Comparison of ENCODE assay signal across 21 cellular contexts in genomic region chr17:4559851-4560820, GRCh38. TPM values are rescaled to one million over a fixed set of nuclear protein-coding genes. Genes with fewer than 3 reads are reported as not detected.
DNase-seq lines count a peak whose midpoint lies in the region; ATAC-seq and TF ChIP-seq lines count a peak whose summit lies in the region.
"Had no signal": no experiment of that assay in that cellular context is flagged by ENCODE, and none has a peak within 500 bp of the region (broad histone marks: within the 10 kb centered on the region; RNA-seq: fewer than 3 reads in every experiment).

A gene with protein sequence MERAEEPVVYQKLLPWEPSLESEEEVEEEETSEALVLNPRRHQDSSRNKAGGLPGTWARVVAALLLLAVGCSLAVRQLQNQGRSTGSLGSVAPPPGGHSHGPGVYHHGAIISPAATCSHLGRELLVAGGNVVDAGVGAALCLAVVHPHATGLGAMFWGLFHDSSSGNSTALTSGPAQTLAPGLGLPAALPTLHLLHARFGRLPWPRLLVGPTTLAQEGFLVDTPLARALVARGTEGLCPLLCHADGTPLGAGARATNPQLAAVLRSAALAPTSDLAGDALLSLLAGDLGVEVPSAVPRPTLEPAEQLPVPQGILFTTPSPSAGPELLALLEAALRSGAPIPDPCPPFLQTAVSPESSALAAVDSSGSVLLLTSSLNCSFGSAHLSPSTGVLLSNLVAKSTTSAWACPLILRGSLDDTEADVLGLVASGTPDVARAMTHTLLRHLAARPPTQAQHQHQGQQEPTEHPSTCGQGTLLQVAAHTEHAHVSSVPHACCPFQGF (minus strand): TSS chr17:4560577. CDS start chr17:4560521, 56 bp downstream.

- H3K36me3 ChIP-seq in breast epithelium (no peaks in the 10 kb centered on the region), lower lobe of right lung (no peaks in the 10 kb centered on the region), stomach (no peaks in the 10 kb centered on the region)

- TF ChIP-seq POLR2A in breast epithelium (IDR thresholded peaks at IDR 0.05) (no peak), stomach (IDR thresholded peaks at IDR 0.05) (no peak)

- peaks cover 36% of the 10 kb centered on the region for H3K4me1 Mint-ChIP-seq in activated CD4-positive, alpha-beta T cell treated with anti-CD3 and anti-CD28 coated beads for 36 hours

- DNase-seq in activated CD4-positive, alpha-beta T cell treated with anti-CD3 and anti-CD28 coated beads for 36 hours, result no peak
- no peak for DNase-seq in activated CD4-positive, alpha-beta T cell treated with anti-CD3 and anti-CD28 coated beads for 48 hours
- DNase-seq in breast epithelium (ENCODE audit: low spot score in 2 of 2), result peak; percentile 87 to 89
- DNase-seq in lower lobe of right lung, result peak; percentile 82
- peak; percentile 93 for DNase-seq in stomach
- DNase-seq in stimulated activated CD4-positive, alpha-beta T cell treated with anti-CD3 and anti-CD28 coated beads, Interleukin-2, amount 100 ng/mL, for 48 hours, result no peak
- DNase-seq: activated naive CD8-positive, alpha-beta T cell treated with anti-CD3 and anti-CD28 coated beads, Interleukin-2, amount 50 U/mL, for 24 hours; COR-L47; GF-D8; head of caudate nucleus; NCI-H1417 treated with DMSO at 0.1 percent for 48 hours; NCI-H526 treated with DMSO at 0.1 percent for 48 hours; stimulated activated naive CD8-positive, alpha-beta T cell treated with anti-CD3 and anti-CD28 coated beads, Interleukin-15, amount 100 ng/mL, for 72 hours; T-helper 2 cell had no signal

- POLR2A ChIA-PET in activated CD4-positive, alpha-beta T cell treated with anti-CD3 and anti-CD28 coated beads for 36 hours (lab: Charles Lee), result interaction anchor here (0.6 kb wide), 1 partner anchor 230 kb away, joined by 3 read pairs; no protein-coding TSS in a partner anchor

- H3K36me3 Mint-ChIP-seq in activated CD4-positive, alpha-beta T cell treated with anti-CD3 and anti-CD28 coated beads for 36 hours (ENCODE audit: low read depth), result peaks cover 1% of the 10 kb centered on the region
- H3K36me3 Mint-ChIP-seq: natural killer cell treated with Interleukin-12 subunit alpha and Interleukin-12 subunit beta and Interleukin-15 and Interleukin-18, amount 100 ng/mL, for 72 hours had no signal

- H3K4me1 ChIP-seq in breast epithelium, result peaks cover 7 to 13% of the 10 kb centered on the region in 2 donors
- peaks cover 21% of the 10 kb centered on the region for H3K4me1 ChIP-seq in lower lobe of right lung
- peaks cover 9 to 39% (median 29%) of the 10 kb centered on the region in 4 donors for H3K4me1 ChIP-seq in stomach

- TF ChIP-seq EP300 in stomach (IDR thresholded peaks at IDR 0.05), result no peak

- H3K27ac ChIP-seq in breast epithelium (peak within 1 kb of the TSS; percentile 75 to 77), lower lobe of right lung (no peak within 1 kb of the TSS), stomach (peak within 1 kb of the TSS; percentile 69 to 73 (median 70))
- H3K27ac ChIP-seq: epithelial cell of prostate had no signal

- H3K27me3 Mint-ChIP-seq in activated CD4-positive, alpha-beta T cell treated with anti-CD3 and anti-CD28 coated beads for 36 hours, result no peaks in the 10 kb centered on the region
- H3K27me3 Mint-ChIP-seq: activated naive CD8-positive, alpha-beta T cell treated with anti-CD3 and anti-CD28 coated beads, Interleukin-2, amount 50 U/mL, for 24 hours; IgD-negative memory B cell; natural killer cell treated with Interleukin-12 subunit alpha and Interleukin-12 subunit beta and Interleukin-15 and Interleukin-18, amount 100 ng/mL, for 72 hours; stimulated activated naive CD8-positive, alpha-beta T cell treated with anti-CD3 and anti-CD28 coated beads, Interleukin-15, amount 100 ng/mL, for 72 hours had no signal

- H3K4me3 Mint-ChIP-seq in activated CD4-positive, alpha-beta T cell treated with anti-CD3 and anti-CD28 coated beads for 36 hours, result no peak within 1 kb of the TSS
- H3K4me3 Mint-ChIP-seq: activated naive CD8-positive, alpha-beta T cell treated with anti-CD3 and anti-CD28 coated beads, Interleukin-2, amount 50 U/mL, for 24 hours; natural killer cell treated with Interleukin-12 subunit alpha and Interleukin-12 subunit beta and Interleukin-15 and Interleukin-18, amount 100 ng/mL, for 72 hours had no signal

- H3K9me3 ChIP-seq in breast epithelium (no peaks in the 10 kb centered on the region), lower lobe of right lung (no peaks in the 10 kb centered on the region), stomach (no peaks in the 10 kb centered on the region)

- TF ChIP-seq CTCF in breast epithelium (IDR thresholded peaks at IDR 0.05) (no peak), lower lobe of right lung (IDR thresholded peaks at IDR 0.05) (no peak), stomach (IDR thresholded peaks at IDR 0.05) (no peak)

- H3K4me3 ChIP-seq in breast epithelium (peak within 1 kb of the TSS in 2 of 3 donors; percentile 42 to 51), lower lobe of right lung (peak within 1 kb of the TSS; percentile 23), stomach (peak within 1 kb of the TSS; percentile 18 to 41 (median 34))
- H3K4me3 ChIP-seq: smooth muscle cell had no signal

- CTCF ChIA-PET in activated CD4-positive, alpha-beta T cell treated with anti-CD3 and anti-CD28 coated beads for 36 hours (lab: Charles Lee), result no interaction called here

- intact Hi-C loops in activated CD4-positive, alpha-beta T cell treated with anti-CD3 and anti-CD28 coated beads for 36 hours (cut with DNase I, micrococcal nuclease), result loop anchor here (5.0 to 10.0 kb wide), 4 partner anchors 193 to 382 kb away; partner anchors contain the start of genes ANKFY1 (in 1 of the 2), C17orf114 (in 1 of the 2), PLD2 (in 1 of the 2) and RNF167 (in 1 of the 2)
- intact Hi-C loops in breast epithelium (cut with DNase I; ENCODE audit: low total_unique reads) (loop anchor here (10.0 kb wide), 2 partner anchors 55 to 135 kb away; no protein-coding TSS in a partner anchor), lower lobe of right lung (cut with DNase I) (loop anchor here (10.0 kb wide), 1 partner anchor 65 kb away; no protein-coding TSS in a partner anchor), stomach (cut with DNase I; ENCODE audit: low total_unique reads) (no loop called here)

- H3K27ac Mint-ChIP-seq in activated CD4-positive, alpha-beta T cell treated with anti-CD3 and anti-CD28 coated beads for 36 hours, result peak within 1 kb of the TSS; percentile 5
- H3K27ac Mint-ChIP-seq: activated naive CD8-positive, alpha-beta T cell treated with anti-CD3 and anti-CD28 coated beads, Interleukin-2, amount 50 U/mL, for 24 hours had no signal

- WGBS in stomach, 5 donors, result 29 to 58% (median 44%) methylated on average over 15 to 20 of the region's 20 CpGs

- H3K9me3 Mint-ChIP-seq in activated CD4-positive, alpha-beta T cell treated with anti-CD3 and anti-CD28 coated beads for 36 hours (ENCODE audit: low read depth), result peaks cover 2% of the 10 kb centered on the region
- H3K9me3 Mint-ChIP-seq: activated naive CD8-positive, alpha-beta T cell treated with anti-CD3 and anti-CD28 coated beads, Interleukin-2, amount 50 U/mL, for 24 hours; IgD-negative memory B cell; natural killer cell treated with Interleukin-12 subunit alpha and Interleukin-12 subunit beta and Interleukin-15 and Interleukin-18, amount 100 ng/mL, for 72 hours; stimulated activated naive CD8-positive, alpha-beta T cell treated with anti-CD3 and anti-CD28 coated beads, Interleukin-15, amount 100 ng/mL, for 72 hours had no signal

- no peak for ATAC-seq in activated CD4-positive, alpha-beta T cell treated with anti-CD3 and anti-CD28 coated beads for 36 hours
- ATAC-seq in lower lobe of right lung (peak; percentile 71 to 75), HG03039 (IDR thresholded peaks at IDR 0.05; ENCODE audit: unreplicated experiment) (no peak), GM18870 (IDR thresholded peaks at IDR 0.05; ENCODE audit: unreplicated experiment) (no peak)
- ATAC-seq: activated naive CD8-positive, alpha-beta T cell treated with anti-CD3 and anti-CD28 coated beads, Interleukin-2, amount 50 U/mL, for 24 hours; natural killer cell treated with Interleukin-12 subunit alpha and Interleukin-12 subunit beta and Interleukin-15 and Interleukin-18, amount 100 ng/mL, for 72 hours; stimulated activated naive CD8-positive, alpha-beta T cell treated with anti-CD3 and anti-CD28 coated beads, Interleukin-15, amount 100 ng/mL, for 72 hours had no signal

- no peaks in the 10 kb centered on the region for H3K27me3 ChIP-seq in breast epithelium
- H3K27me3 ChIP-seq in lower lobe of right lung (ENCODE audit: low read depth), result no peaks in the 10 kb centered on the region
- no peaks in the 10 kb centered on the region for H3K27me3 ChIP-seq in stomach

RNA-seq across cellular contexts. Expression of the gene that starts here (rescaled TPM):
- total RNA-seq in activated CD4-positive, alpha-beta T cell treated with anti-CD3 and anti-CD28 coated beads for 36 hours, result not detected
- 10 to 100 TPM in 2 of 3 donors, not detected in 1; 12.8 to 33.8 TPM for total RNA-seq in breast epithelium
- total RNA-seq in lower lobe of right lung, result 3.7 TPM
- 100 to 1,000 TPM in 1 of 5 donors, 10 to 100 TPM in 3, 1 to 10 TPM in 1; 5.8 to 147 (median 11.6) TPM for total RNA-seq in stomach
- polyA plus RNA-seq in stomach, result 10 to 100 TPM in 2 of 3 donors, 1 to 10 TPM in 1; 4.4 to 22.2 (median 18.8) TPM
- total RNA-seq: natural killer cell treated with Interleukin-12 subunit alpha and Interleukin-12 subunit beta and Interleukin-15 and Interleukin-18, amount 100 ng/mL, for 72 hours; RPMI7951 had no signal
- polyA plus RNA-seq: IgD-negative memory B cell, smooth muscle cell had no signal

Comparison
In these comparisons a context has a peak if more than half of its experiments do, and no peak if none do; other contexts are left out.
1. ATAC-seq: peak in lower lobe of right lung (2 of 2); none in activated CD4-positive, alpha-beta T cell treated with anti-CD3 and anti-CD28 coated beads for 36 hours (single experiment), HG03039 (single experiment) and GM18870 (single experiment).
2. DNase-seq: peak in breast epithelium (2 of 2), lower lobe of right lung (single experiment) and stomach (single experiment); none in activated CD4-positive, alpha-beta T cell treated with anti-CD3 and anti-CD28 coated beads for 36 hours (single experiment), activated CD4-positive, alpha-beta T cell treated with anti-CD3 and anti-CD28 coated beads for 48 hours (single experiment) and stimulated activated CD4-positive, alpha-beta T cell treated with anti-CD3 and anti-CD28 coated beads, Interleukin-2, amount 100 ng/mL, for 48 hours (0 of 2).
3. Peak in every context shown above with its lines, with median percentiles within 50 percentile points of each other: H3K4me3 ChIP-seq.